4 cellular contexts compared by ENCODE assay signal in the genomic region with DNA sequence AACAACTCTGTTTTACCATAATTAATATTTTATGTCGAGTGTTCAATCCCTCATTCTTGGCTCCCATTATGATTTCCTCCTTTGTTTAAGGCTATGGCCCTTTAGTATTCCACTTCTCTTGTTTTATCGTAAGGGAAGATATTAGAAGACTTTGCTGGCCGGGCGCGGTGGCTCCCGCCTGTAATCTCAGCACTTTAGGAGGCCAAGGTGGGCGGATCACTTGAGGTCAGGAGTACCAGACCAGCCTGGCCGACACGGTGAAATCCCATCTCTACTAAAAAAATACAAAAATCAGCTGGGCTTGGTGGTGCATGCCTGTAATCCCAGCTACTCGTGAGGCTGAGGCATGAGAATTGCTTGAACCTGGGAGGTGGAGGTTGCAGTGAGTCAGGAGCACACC. TPM values are rescaled to one million over a fixed set of nuclear protein-coding genes. Genes with fewer than 3 reads are reported as not detected.
"Had no signal": no experiment of that assay in that cellular context is flagged by ENCODE, and none has a peak within 500 bp of the region (broad histone marks: within the 10 kb centered on the region; RNA-seq: fewer than 3 reads in every experiment).

No MANE protein-coding gene starts in this region.

RNA-seq across cellular contexts. Expression of gene HLA-DRB1, which starts 1.1 kb away (rescaled TPM):
- total RNA-seq: HT-29, IMR-90 had no signal
- polyA plus RNA-seq: IMR-90 had no signal

RNA-seq across cellular contexts. Expression of gene HLA-DQA1, which starts 46.5 kb away (rescaled TPM):
- total RNA-seq: GM23338, H1, HT-29, IMR-90 had no signal
- polyA plus RNA-seq: IMR-90 had no signal
